ENCODE assay signal across 28 cellular contexts in the genomic region with DNA sequence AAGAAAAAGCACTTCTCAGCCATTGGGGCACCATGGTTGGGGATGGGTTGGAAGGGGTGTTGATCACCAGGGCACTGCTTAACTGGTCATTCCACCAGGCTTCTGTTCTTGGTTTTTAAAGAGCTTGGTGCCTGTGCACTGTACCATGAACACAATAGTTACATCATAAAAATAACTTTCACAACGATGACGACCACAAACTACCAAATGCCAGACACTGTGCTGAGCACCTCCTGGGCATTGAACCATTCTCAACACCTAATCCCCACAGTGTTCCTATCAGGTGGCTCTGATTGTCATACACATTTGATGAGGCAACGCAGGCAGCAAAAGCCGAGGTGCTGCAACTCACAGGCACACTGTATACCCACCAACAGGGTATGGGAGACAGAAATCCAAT.
"Had no signal": no experiment of that assay in that cellular context is flagged by ENCODE, and none has a peak within 500 bp of the region (broad histone marks: within the 10 kb centered on the region; RNA-seq: fewer than 3 reads in every experiment).

No MANE protein-coding gene starts in this region.

- FAIRE-seq: endometrium, keratinocyte, urothelium cell line had no signal

- H3K9me3 Mint-ChIP-seq: effector memory CD8-positive, alpha-beta T cell; immature natural killer cell; nephron; neural progenitor cell; stimulated activated memory B cell treated with anti-CD40 and anti-IgM and Interleukin-4, amounts not matched to agents 10 μg/mL and 1 μg/mL and 100 μg/mL, for 72 hours had no signal

- H3K27me3 ChIP-seq: neural progenitor cell, right atrium auricular region, upper lobe of left lung had no signal

- DNase-seq: cortex of kidney; effector memory CD8-positive, alpha-beta T cell; erythroblast; esophagus squamous epithelium; foreskin melanocyte; hypothalamus; immature natural killer cell; left cardiac atrium; left lung; mesenchymal stem cell; midbrain; naive thymus-derived CD4-positive, alpha-beta T cell; stimulated activated CD4-positive, alpha-beta T cell treated with anti-CD3 and anti-CD28 coated beads, Interleukin-2, amount 100 ng/mL, for 24 hours; stimulated activated CD4-positive, alpha-beta T cell treated with anti-CD3 and anti-CD28 coated beads, Interleukin-4, amount 100 ng/mL, for 24 hours; stimulated activated naive CD8-positive, alpha-beta T cell treated with anti-CD3 and anti-CD28 coated beads, Interleukin-15, Interleukin-2, amounts not matched to agents 100 U/mL and 50 U/mL, for 24 hours; upper lobe of left lung had no signal

- H3K4me1 Mint-ChIP-seq: immature natural killer cell; naive thymus-derived CD4-positive, alpha-beta T cell; nephron; stimulated activated memory B cell treated with anti-CD40 and anti-IgM and Interleukin-4, amounts not matched to agents 10 μg/mL and 1 μg/mL and 100 μg/mL, for 72 hours had no signal

- H3K27ac ChIP-seq: esophagus squamous epithelium, left lung, neural progenitor cell, parathyroid adenoma, right atrium auricular region, thoracic aorta, tibial nerve, upper lobe of left lung had no signal

- H3K4me1 ChIP-seq: left lung, parathyroid adenoma, right atrium auricular region, upper lobe of left lung had no signal

- H3K27ac Mint-ChIP-seq: effector memory CD8-positive, alpha-beta T cell; immature natural killer cell; naive thymus-derived CD4-positive, alpha-beta T cell; nephron; neural progenitor cell; progenitor cell of endocrine pancreas; stimulated activated memory B cell treated with anti-CD40 and anti-IgM and Interleukin-4, amounts not matched to agents 10 μg/mL and 1 μg/mL and 100 μg/mL, for 72 hours had no signal

- ATAC-seq: effector memory CD8-positive, alpha-beta T cell; left cardiac atrium; left lung; naive thymus-derived CD4-positive, alpha-beta T cell; sciatic nerve; stimulated activated memory B cell treated with anti-CD40 and anti-IgM and Interleukin-4, amounts not matched to agents 10 μg/mL and 1 μg/mL and 100 μg/mL, for 72 hours; stimulated activated naive CD8-positive, alpha-beta T cell treated with anti-CD3 and anti-CD28 coated beads, Interleukin-15, Interleukin-2, amounts not matched to agents 100 U/mL and 50 U/mL, for 24 hours had no signal

- H3K36me3 ChIP-seq: esophagus squamous epithelium, left lung, neural progenitor cell, right atrium auricular region, thoracic aorta, tibial nerve, upper lobe of left lung had no signal

- H3K36me3 Mint-ChIP-seq: immature natural killer cell; naive thymus-derived CD4-positive, alpha-beta T cell; neural progenitor cell; stimulated activated memory B cell treated with anti-CD40 and anti-IgM and Interleukin-4, amounts not matched to agents 10 μg/mL and 1 μg/mL and 100 μg/mL, for 72 hours had no signal

- H3K9me3 ChIP-seq: esophagus squamous epithelium, left lung, right atrium auricular region, thoracic aorta, tibial nerve, upper lobe of left lung had no signal

- H3K4me3 ChIP-seq: esophagus squamous epithelium, left lung, neural progenitor cell, right atrium auricular region, thoracic aorta, tibial nerve, upper lobe of left lung had no signal

- H3K4me3 Mint-ChIP-seq: effector memory CD8-positive, alpha-beta T cell; immature natural killer cell; naive thymus-derived CD4-positive, alpha-beta T cell; nephron; neural progenitor cell; stimulated activated memory B cell treated with anti-CD40 and anti-IgM and Interleukin-4, amounts not matched to agents 10 μg/mL and 1 μg/mL and 100 μg/mL, for 72 hours had no signal
